Comparison of ENCODE assay signal across 1 cellular context in the genomic region with DNA sequence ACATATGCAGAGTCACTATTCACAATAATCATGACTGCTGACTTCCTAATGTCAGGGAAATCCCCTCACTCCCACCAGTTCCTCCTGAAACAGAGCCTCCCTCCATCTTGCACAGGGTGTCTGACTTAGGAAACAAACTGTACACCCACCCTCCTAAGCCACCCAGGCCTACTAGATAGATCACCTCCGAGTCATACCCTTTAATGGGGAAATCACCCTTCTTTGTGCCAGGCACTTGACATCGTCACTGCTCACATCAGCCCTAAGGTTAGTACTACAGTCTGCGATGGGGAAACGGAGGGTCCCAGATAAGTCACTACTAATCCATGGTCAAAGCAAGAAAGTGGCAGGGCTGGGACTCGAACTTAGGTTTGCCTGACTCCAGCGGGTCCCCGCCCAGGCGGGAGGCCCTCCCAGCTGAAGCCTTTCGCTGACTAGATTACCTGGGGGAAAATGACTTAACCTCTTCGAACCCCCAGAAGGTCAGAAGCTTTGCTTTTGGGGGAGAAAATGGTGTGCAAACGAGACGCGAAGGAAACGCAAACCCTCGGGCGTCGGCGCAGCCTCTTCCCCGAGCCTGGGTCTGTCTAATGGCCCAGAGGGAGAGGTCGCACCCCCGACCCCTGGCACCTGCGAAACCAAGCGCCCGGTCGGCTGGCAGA.
TF ChIP-seq lines count a peak whose summit lies in the region.

No MANE protein-coding gene starts in this region.

TF ChIP-seq in H1, 55 proteins besides CTCF, POLR2A, EP300 and RAD21:
- no peak for TF ChIP-seq RFX5 (IDR thresholded peaks at IDR 0.05; ENCODE audit: borderline replicate concordance, low read depth, low read length)
- peak; percentile 35; the same call in 1 of the 2 replicates for TF ChIP-seq SUZ12 (IDR thresholded peaks at IDR 0.05; ENCODE audit: low read length)
- no peak for TF ChIP-seq HDAC2 (IDR thresholded peaks at IDR 0.05; ENCODE audit: borderline replicate concordance in 1 of 2, low read depth in 2 of 2, low read length in 2 of 2)
- no peak for TF ChIP-seq GABPA (IDR thresholded peaks at IDR 0.05; ENCODE audit: borderline replicate concordance, insufficient read depth, low read length)
- TF ChIP-seq NRF1 (IDR thresholded peaks at IDR 0.05; ENCODE audit: low read depth, low read length) = no peak
- TF ChIP-seq JUND (IDR thresholded peaks at IDR 0.05; ENCODE audit: low read length) = no peak
- no peak for TF ChIP-seq TAF7 (optimal IDR thresholded peaks at IDR 0.05; ENCODE audit: borderline replicate concordance, low read depth, low read length)
- TF ChIP-seq KDM5A (IDR thresholded peaks at IDR 0.05; ENCODE audit: low read length) = no peak
- TF ChIP-seq TEAD4 (IDR thresholded peaks at IDR 0.05; ENCODE audit: low read depth, low read length) = no peak
- TF ChIP-seq CREB1 (IDR thresholded peaks at IDR 0.05) = no peak
- TF ChIP-seq CHD1 (IDR thresholded peaks at IDR 0.05; ENCODE audit: low read depth, low read length) = no peak
- TF ChIP-seq, protein P1, sequence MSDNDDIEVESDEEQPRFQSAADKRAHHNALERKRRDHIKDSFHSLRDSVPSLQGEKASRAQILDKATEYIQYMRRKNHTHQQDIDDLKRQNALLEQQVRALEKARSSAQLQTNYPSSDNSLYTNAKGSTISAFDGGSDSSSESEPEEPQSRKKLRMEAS (IDR thresholded peaks at IDR 0.05) = no peak
- no peak for TF ChIP-seq HDAC6 (IDR thresholded peaks at IDR 0.05; ENCODE audit: low read depth, low read length)
- TF ChIP-seq CHD2 (IDR thresholded peaks at IDR 0.05; ENCODE audit: low read length) = no peak
- no peak for TF ChIP-seq TAF1 (IDR thresholded peaks at IDR 0.05; ENCODE audit: low read depth, low read length)
- no peak for TF ChIP-seq EGR1 (IDR thresholded peaks at IDR 0.05; ENCODE audit: borderline replicate concordance, low read depth, low read length)
- no peak for TF ChIP-seq RNF2 (IDR thresholded peaks at IDR 0.05; ENCODE audit: borderline replicate concordance, low read depth, low read length, missing control alignments, poor library complexity, severe bottlenecking)
- TF ChIP-seq SIN3A (conservative IDR thresholded peaks at IDR 0.05 in 1 of 2, IDR thresholded peaks at IDR 0.05 in 1 of 2; ENCODE audit: low read depth in 1 of 2, low read length in 2 of 2) = 0 out of 4 replicates have a peak, but pooled peaks of 1 of the 2 experiments have one; percentile 11
- no peak for TF ChIP-seq CHD7 (IDR thresholded peaks at IDR 0.05; ENCODE audit: insufficient replicate concordance, low read length)
- TF ChIP-seq EZH2 (IDR thresholded peaks at IDR 0.05; ENCODE audit: low read depth, low read length, severe bottlenecking) = peak; percentile 43
- no peak for TF ChIP-seq CTBP2 (IDR thresholded peaks at IDR 0.05; ENCODE audit: borderline replicate concordance, insufficient read depth, insufficient read length, low read length)
- no peak for TF ChIP-seq GTF2F1 (IDR thresholded peaks at IDR 0.05; ENCODE audit: borderline replicate concordance, low read depth, low read length)
- no peak for TF ChIP-seq BCL11A (IDR thresholded peaks at IDR 0.05; ENCODE audit: low read depth in 2 of 2, low read length in 2 of 2)
- TF ChIP-seq TCF12 (IDR thresholded peaks at IDR 0.05; ENCODE audit: low read depth, low read length) = no peak
- TF ChIP-seq ASH2L (IDR thresholded peaks at IDR 0.05; ENCODE audit: low read length) = peak; percentile 43
- no peak for TF ChIP-seq RXRA (IDR thresholded peaks at IDR 0.05; ENCODE audit: insufficient read depth, low read depth, low read length)
- no peak for TF ChIP-seq SRF (IDR thresholded peaks at IDR 0.05; ENCODE audit: low read depth, low read length)
- peak; percentile 51 for TF ChIP-seq KDM4A (IDR thresholded peaks at IDR 0.05; ENCODE audit: low read depth, low read length, severe bottlenecking)
- TF ChIP-seq BRCA1 (IDR thresholded peaks at IDR 0.05; ENCODE audit: low read depth, low read length) = no peak
